20 cellular contexts compared by ENCODE assay signal in genomic region chr20:32877507-32877906, GRCh38. TPM values are rescaled to one million over a fixed set of nuclear protein-coding genes. Genes with fewer than 3 reads are reported as not detected.
DNase-seq lines count a peak whose midpoint lies in the region; ATAC-seq and TF ChIP-seq lines count a peak whose summit lies in the region.
"Had no signal": no experiment of that assay in that cellular context is flagged by ENCODE, and none has a peak within 500 bp of the region (broad histone marks: within the 10 kb centered on the region; RNA-seq: fewer than 3 reads in every experiment).

No MANE protein-coding gene starts in this region.

- no peak overlapping the region for H3K4me2 ChIP-seq in neuronal stem cell (ENCODE audit: insufficient read depth, low read length, poor library complexity, severe bottlenecking)

- no peak overlapping the region for H3K4me3 ChIP-seq in MG63
- H3K4me3 ChIP-seq in endodermal cell (ENCODE audit: low read length) = no peak overlapping the region
- H3K4me3 ChIP-seq in neuronal stem cell (ENCODE audit: low read length in 2 of 2) = no peak overlapping the region

- no peak overlapping the region for H2BK12ac ChIP-seq in neuronal stem cell (ENCODE audit: low read length)

- H3K9ac ChIP-seq in endodermal cell (ENCODE audit: extremely low read depth, low read length, poor library complexity, severe bottlenecking) = no peak overlapping the region
- no peak overlapping the region for H3K9ac ChIP-seq in neuronal stem cell (ENCODE audit: low read depth, low read length, poor library complexity)

- H3K9me3 ChIP-seq in MG63 = no peaks in the 10 kb centered on the region
- H3K9me3 ChIP-seq in endodermal cell (ENCODE audit: control insufficient read depth, low read length) = no peaks in the 10 kb centered on the region
- H3K9me3 ChIP-seq in neuronal stem cell (replicated peaks in 1 of 2; ENCODE audit: control insufficient read depth in 2 of 2, insufficient read depth in 1 of 2, low read depth in 1 of 2, low read length in 2 of 2) = no peaks in the 10 kb centered on the region

- H3K4me1 ChIP-seq in endodermal cell (ENCODE audit: control insufficient read depth, insufficient read depth, low read length) (no peaks in the 10 kb centered on the region), neuronal stem cell (ENCODE audit: control insufficient read depth in 2 of 2, insufficient read depth in 1 of 2, low read depth in 1 of 2, low read length in 2 of 2) (peaks cover 0 to 4% of the 10 kb centered on the region in 2 donors)

- no peaks in the 10 kb centered on the region for H3K27me3 Mint-ChIP-seq in endodermal cell (ENCODE audit: insufficient read depth)
- H3K27me3 Mint-ChIP-seq: activated B cell treated with CpG ODN at 0.5 μM for 24 hours had no signal

- no peak for TF ChIP-seq CTCF in endodermal cell (conservative IDR thresholded peaks at IDR 0.05)

- H3K27ac ChIP-seq in endodermal cell (ENCODE audit: low read depth, low read length) (no peak overlapping the region), neuronal stem cell (replicated peaks; ENCODE audit: low read length) (no peak overlapping the region)

- H3K4ac ChIP-seq in neuronal stem cell (ENCODE audit: low read length) = no peak overlapping the region

- H3K36me3 Mint-ChIP-seq in endodermal cell (ENCODE audit: low read depth) = peaks cover 15% of the 10 kb centered on the region

- H4K91ac ChIP-seq in neuronal stem cell (ENCODE audit: low read depth, low read length, poor library complexity) = no peak overlapping the region

- H4K8ac ChIP-seq in neuronal stem cell (ENCODE audit: low read depth, low read length) = no peak overlapping the region

- whole genome bisulfite sequencing in endodermal cell (ENCODE audit: insufficient coverage in 1 of 2, insufficient read length in 1 of 2), 2 experiments = 93 to 94% methylated on average over 5 of the region's 5 CpGs
- no CpG with 5 or more reads among the region's 5 CpGs for WGBS in neuronal stem cell (ENCODE audit: extremely low coverage in 2 of 2, insufficient read length in 2 of 2, insufficient replicate concordance in 1 of 2), 2 donors

- no peak overlapping the region for H2AFZ ChIP-seq in neuronal stem cell (ENCODE audit: low read length)

- no peaks in the 10 kb centered on the region for H3K36me3 ChIP-seq in MG63
- H3K36me3 ChIP-seq in endodermal cell (ENCODE audit: control insufficient read depth, insufficient read depth, low read length) = no peaks in the 10 kb centered on the region
- no peaks in the 10 kb centered on the region for H3K36me3 ChIP-seq in neuronal stem cell (replicated peaks in 1 of 2; ENCODE audit: control insufficient read depth in 2 of 2, insufficient read depth in 2 of 2, low read length in 2 of 2)

- no peak overlapping the region for H2BK120ac ChIP-seq in neuronal stem cell (ENCODE audit: low read depth, low read length)

- H3K79me1 ChIP-seq in neuronal stem cell (ENCODE audit: low read depth, low read length) = no peaks in the 10 kb centered on the region

- peak; percentile 46 for DNase-seq in EH (ENCODE audit: low read depth)
- DNase-seq in MG63 = peak; percentile 79
- DNase-seq in endodermal cell = no peak
- no peak for DNase-seq in neuronal stem cell (ENCODE audit: low spot score)
- no peak for DNase-seq in NCI-H1105 treated with DMSO at 0.1 percent for 48 hours (lab: John Stamatoyannopoulos, UW)
- no peak for DNase-seq in activated CD4-positive, alpha-beta T cell treated with anti-CD3 and anti-CD28 coated beads for 1 hour
- no peak for DNase-seq in DMS153 (lab: John Stamatoyannopoulos, UW)
- DNase-seq: activated B cell treated with CpG ODN at 0.5 μM for 24 hours, AML-193, amniotic stem cell, Karpas-422, mesendoderm, NCI-H146, NCI-H345, retina, substantia nigra had no signal

- H3K18ac ChIP-seq in neuronal stem cell (ENCODE audit: low read length) = no peak overlapping the region

- H3K27me3 ChIP-seq in MG63 = no peaks in the 10 kb centered on the region
- H3K27me3 ChIP-seq in endodermal cell (ENCODE audit: control insufficient read depth, insufficient read depth, low read length, poor library complexity, severe bottlenecking) = no peaks in the 10 kb centered on the region
- no peaks in the 10 kb centered on the region for H3K27me3 ChIP-seq in neuronal stem cell (ENCODE audit: control insufficient read depth in 3 of 3, insufficient read depth in 3 of 3, low read depth in 1 of 3, low read length in 3 of 3)

- peak overlapping the region; percentile 81 for H2AK5ac ChIP-seq in neuronal stem cell (ENCODE audit: low read depth, low read length)

- no peak overlapping the region for H3K23ac ChIP-seq in neuronal stem cell (ENCODE audit: low read depth, low read length, poor library complexity)

- no peak overlapping the region for H2BK5ac ChIP-seq in neuronal stem cell (ENCODE audit: low read length)

- no peak for ATAC-seq in GM18511 (IDR thresholded peaks at IDR 0.05; ENCODE audit: unreplicated experiment)

- no peaks in the 10 kb centered on the region for H3K9me3 Mint-ChIP-seq in endodermal cell
- H3K9me3 Mint-ChIP-seq: activated B cell treated with CpG ODN at 0.5 μM for 24 hours; activated T-helper 2 cell treated with anti-CD3 and anti-CD28 coated beads, Interferon-gamma antibody, Interleukin-2, Interleukin-4, amounts not matched to agents 10 μg/mL and 5 μg/mL and 100 μg/mL, durations not matched to agents 14 hours and 24 hours and 36 hours; T-helper 1 cell treated with Interleukin-12 subunit alpha and Interleukin-12 subunit beta and Interleukin-4 antibody, amounts not matched to agents 30 μg/mL and 1 μg/mL, for 36 hours had no signal

- no peak overlapping the region for H3K14ac ChIP-seq in neuronal stem cell (ENCODE audit: low read length)

- H2BK15ac ChIP-seq in neuronal stem cell (ENCODE audit: low read length) = no peak overlapping the region

- no peaks in the 10 kb centered on the region for H3K4me1 Mint-ChIP-seq in endodermal cell
- H3K4me1 Mint-ChIP-seq: activated B cell treated with CpG ODN at 0.5 μM for 24 hours had no signal

- H3K4me3 Mint-ChIP-seq in endodermal cell = no peak overlapping the region
- H3K4me3 Mint-ChIP-seq: activated B cell treated with CpG ODN at 0.5 μM for 24 hours; T-helper 1 cell treated with Interleukin-12 subunit alpha and Interleukin-12 subunit beta and Interleukin-4 antibody, amounts not matched to agents 30 μg/mL and 1 μg/mL, for 36 hours had no signal

- peak overlapping the region; percentile 69 for H3K27ac Mint-ChIP-seq in endodermal cell
- H3K27ac Mint-ChIP-seq: activated B cell treated with CpG ODN at 0.5 μM for 24 hours; activated T-helper 2 cell treated with anti-CD3 and anti-CD28 coated beads, Interferon-gamma antibody, Interleukin-2, Interleukin-4, amounts not matched to agents 10 μg/mL and 5 μg/mL and 100 μg/mL, durations not matched to agents 14 hours and 24 hours and 36 hours; T-helper 1 cell treated with Interleukin-12 subunit alpha and Interleukin-12 subunit beta and Interleukin-4 antibody, amounts not matched to agents 30 μg/mL and 1 μg/mL, for 36 hours had no signal

RNA-seq across cellular contexts. Expression of gene EFCAB8, which starts 18.8 kb away (rescaled TPM):
- not detected in 2 replicates for total RNA-seq in MG63 (2014; rRNA removed; shearing (Covaris generic); ENCODE audit: low replicate concordance)
- total RNA-seq in endodermal cell = 1 to 10 TPM in 1 of 2 donors, under 1 TPM in 1; 0.44 to 1.0 TPM
- polyA plus RNA-seq in endodermal cell (2013, experiment 1 of 2) = 0.11 TPM
- polyA plus RNA-seq in endodermal cell (2013, experiment 2 of 2) = 0.17 TPM
- polyA plus RNA-seq in neuronal stem cell (2013, experiment 1 of 2) = 0.03 TPM
- polyA plus RNA-seq in neuronal stem cell (2013, experiment 2 of 2) = 0.06 TPM
- polyA plus RNA-seq: neural cell had no signal

RNA-seq across cellular contexts. Expression of gene MAPRE1, which starts 57.8 kb away (rescaled TPM):
- total RNA-seq in MG63 (2014; rRNA removed; shearing (Covaris generic); ENCODE audit: low replicate concordance) = 84.1 and 106 TPM in 2 replicates
- total RNA-seq in endodermal cell = 100 to 1,000 TPM; 180 to 265 TPM
- 153 TPM for polyA plus RNA-seq in endodermal cell (2013, experiment 1 of 2)
- 143 TPM for polyA plus RNA-seq in endodermal cell (2013, experiment 2 of 2)
- 141 TPM for polyA plus RNA-seq in neuronal stem cell (2013, experiment 1 of 2)
- 143 TPM for polyA plus RNA-seq in neuronal stem cell (2013, experiment 2 of 2)

Comparison
In these comparisons a context has a peak if more than half of its experiments do, and no peak if none do; other contexts are left out.
1. DNase-seq: peak in EH (single experiment) and MG63 (single experiment); none in endodermal cell (single experiment), neuronal stem cell (single experiment), NCI-H1105 treated with DMSO at 0.1 percent for 48 hours (single experiment), activated CD4-positive, alpha-beta T cell treated with anti-CD3 and anti-CD28 coated beads for 1 hour (single experiment) and DMS153 (single experiment).